8 cellular contexts compared by ENCODE assay signal in genomic region chr18:45386256-45386655, GRCh38.
A peak's percentile ranks its signal among the peaks of the same experiment; 100 is the strongest.
DNase-seq lines count a peak whose midpoint lies in the region; ATAC-seq and TF ChIP-seq lines count a peak whose summit lies in the region.

No MANE protein-coding gene starts in this region.

- no peak for TF ChIP-seq EP300 in sigmoid colon (IDR thresholded peaks at IDR 0.05)

- TF ChIP-seq CTCF in GM12865 (IDR thresholded peaks at IDR 0.05; ENCODE audit: insufficient read depth, low read depth, low read length, missing control alignments), result peak; percentile 47
- TF ChIP-seq CTCF in astrocyte of the spinal cord (IDR thresholded peaks at IDR 0.05; ENCODE audit: low read depth, low read length), result peak; percentile 63
- TF ChIP-seq CTCF in sigmoid colon (IDR thresholded peaks at IDR 0.05), result peak in 1 of 4 experiments; percentile 22

- DNase-seq in GM12865 (ENCODE audit: low read depth) (peak; percentile 26), NCI-H1436 (lab: John Stamatoyannopoulos, UW) (peak; percentile 43), astrocyte of the spinal cord (ENCODE audit: low read depth, low spot score) (peak; percentile 26), left lobe of liver (ENCODE audit: low spot score) (no peak), sigmoid colon (no peak), amniotic stem cell (lab: John Stamatoyannopoulos, UW) (no peak)
- DNase-seq in stimulated activated CD4-positive, alpha-beta T cell treated with anti-CD3 and anti-CD28 coated beads, Interleukin-4, amount 100 ng/mL, for 4 hours, result no peak

- H3K27ac ChIP-seq in sigmoid colon, result no peak overlapping the region

- no peaks in the 10 kb centered on the region for H3K27me3 ChIP-seq in sigmoid colon

- H3K9me3 ChIP-seq in sigmoid colon, result no peaks in the 10 kb centered on the region

- H3K4me1 ChIP-seq in sigmoid colon, result no peaks in the 10 kb centered on the region

- H3K36me3 ChIP-seq in sigmoid colon, result no peaks in the 10 kb centered on the region

- in situ Hi-C loops in astrocyte of the spinal cord (cut with HindIII; ENCODE audit: low sequenced_read_pairs), result no loop called here

- intact Hi-C loops in sigmoid colon (cut with DNase I), result no loop called here

- TF ChIP-seq POLR2A in sigmoid colon (IDR thresholded peaks at IDR 0.05), result no peak

- no peak overlapping the region for H3K4me3 ChIP-seq in GM12865 (ENCODE audit: low read depth, low read length)
- H3K4me3 ChIP-seq in astrocyte of the spinal cord (ENCODE audit: low read depth, low read length), result no peak overlapping the region
- no peak overlapping the region for H3K4me3 ChIP-seq in sigmoid colon

- peak; percentile 82 for ATAC-seq in left lobe of liver
- ATAC-seq in GM19455 (IDR thresholded peaks at IDR 0.05; ENCODE audit: unreplicated experiment), result no peak

- WGBS in sigmoid colon, 2 donors, result 48 to 68% methylated on average over 5 of the region's 5 CpGs

Comparison
In these comparisons a context has a peak if more than half of its experiments do, and no peak if none do; other contexts are left out.
1. DNase-seq: peak in GM12865 (single experiment), NCI-H1436 (single experiment) and astrocyte of the spinal cord (single experiment); none in left lobe of liver (single experiment), sigmoid colon (single experiment), amniotic stem cell (single experiment) and stimulated activated CD4-positive, alpha-beta T cell treated with anti-CD3 and anti-CD28 coated beads, Interleukin-4, amount 100 ng/mL, for 4 hours (0 of 2).